Comparison of ENCODE assay signal across 27 cellular contexts in genomic region chr9:124760719-124761118, GRCh38. TPM values are rescaled to one million over a fixed set of nuclear protein-coding genes. Genes with fewer than 3 reads are reported as not detected.
"Had no signal": no experiment of that assay in that cellular context is flagged by ENCODE, and none has a peak within 500 bp of the region (broad histone marks: within the 10 kb centered on the region; RNA-seq: fewer than 3 reads in every experiment).

No MANE protein-coding gene starts in this region.

- H3K4me1 ChIP-seq: esophagus squamous epithelium, gastrocnemius medialis, psoas muscle, right atrium auricular region, stomach, suprapubic skin, vagina had no signal

- H3K27ac ChIP-seq: coronary artery, esophagus squamous epithelium, gastrocnemius medialis, left lung, pancreas, psoas muscle, right atrium auricular region, stomach, suprapubic skin, vagina had no signal

- H3K9me3 Mint-ChIP-seq: activated B cell treated with CpG ODN at 0.5 μM for 24 hours; activated naive CD4-positive, alpha-beta T cell treated with anti-CD3 and anti-CD28 coated beads for 36 hours; naive thymus-derived CD4-positive, alpha-beta T cell; stimulated activated effector memory CD8-positive, alpha-beta T cell treated with anti-CD3 and anti-CD28 coated beads, Interleukin-12 subunit alpha, Interleukin-12 subunit beta, amount 100 ng/mL, for 72 hours; T-helper 1 cell treated with Interleukin-12 subunit alpha and Interleukin-12 subunit beta and Interleukin-4 antibody, amounts not matched to agents 30 μg/mL and 1 μg/mL, for 36 hours had no signal

- H3K27ac Mint-ChIP-seq: activated B cell treated with CpG ODN at 0.5 μM for 24 hours; activated CD4-positive, alpha-beta T cell treated with anti-CD3 and anti-CD28 coated beads for 36 hours; activated naive CD4-positive, alpha-beta T cell treated with anti-CD3 and anti-CD28 coated beads for 36 hours; naive thymus-derived CD4-positive, alpha-beta T cell; stimulated activated effector memory CD8-positive, alpha-beta T cell treated with anti-CD3 and anti-CD28 coated beads, Interleukin-12 subunit alpha, Interleukin-12 subunit beta, amount 100 ng/mL, for 72 hours; T-helper 1 cell treated with Interleukin-12 subunit alpha and Interleukin-12 subunit beta and Interleukin-4 antibody, amounts not matched to agents 30 μg/mL and 1 μg/mL, for 36 hours had no signal

- H3K4me3 Mint-ChIP-seq: activated B cell treated with CpG ODN at 0.5 μM for 24 hours; activated CD4-positive, alpha-beta T cell treated with anti-CD3 and anti-CD28 coated beads for 36 hours; activated naive CD4-positive, alpha-beta T cell treated with anti-CD3 and anti-CD28 coated beads for 36 hours; naive thymus-derived CD4-positive, alpha-beta T cell; stimulated activated effector memory CD8-positive, alpha-beta T cell treated with anti-CD3 and anti-CD28 coated beads, Interleukin-12 subunit alpha, Interleukin-12 subunit beta, amount 100 ng/mL, for 72 hours; T-helper 1 cell treated with Interleukin-12 subunit alpha and Interleukin-12 subunit beta and Interleukin-4 antibody, amounts not matched to agents 30 μg/mL and 1 μg/mL, for 36 hours had no signal

- H3K4me1 Mint-ChIP-seq: naive thymus-derived CD4-positive, alpha-beta T cell; stimulated activated effector memory CD8-positive, alpha-beta T cell treated with anti-CD3 and anti-CD28 coated beads, Interleukin-12 subunit alpha, Interleukin-12 subunit beta, amount 100 ng/mL, for 72 hours had no signal

- DNase-seq: activated B cell treated with CpG ODN at 0.5 μM for 24 hours; activated CD4-positive, alpha-beta T cell treated with anti-CD3 and anti-CD28 coated beads for 36 hours; activated CD4-positive, alpha-beta T cell treated with anti-CD3 and anti-CD28 coated beads, Interleukin-2, amount 50 U/mL, for 48 hours; activated CD8-positive, alpha-beta memory T cell treated with anti-CD3 and anti-CD28 coated beads, Interleukin-2, amount 50 U/mL, for 48 hours; activated effector memory CD4-positive, alpha-beta T cell treated with Interleukin-2 at 50 U/mL for 16 hours; activated naive CD4-positive, alpha-beta T cell treated with anti-CD3 and anti-CD28 coated beads for 36 hours; activated T-cell treated with anti-CD3 and anti-CD28 coated beads, Interleukin-2, amount 50 U/mL, for 48 hours; cerebellar nuclear complex; esophagus squamous epithelium; gastrocnemius medialis; hypothalamus; kidney glomerular epithelial cell; left lung; naive thymus-derived CD4-positive, alpha-beta T cell; pancreas; psoas muscle; stimulated activated CD4-positive, alpha-beta T cell treated with anti-CD3 and anti-CD28 coated beads, Interleukin-1b, Interleukin-23, amount 100 ng/mL, for 48 hours; stomach; T1000; trophoblast cell had no signal

- H3K4me3 ChIP-seq: coronary artery, esophagus squamous epithelium, gastrocnemius medialis, left lung, lung, pancreas, psoas muscle, right atrium auricular region, stomach, suprapubic skin, vagina had no signal

- H3K36me3 Mint-ChIP-seq: naive thymus-derived CD4-positive, alpha-beta T cell; stimulated activated effector memory CD8-positive, alpha-beta T cell treated with anti-CD3 and anti-CD28 coated beads, Interleukin-12 subunit alpha, Interleukin-12 subunit beta, amount 100 ng/mL, for 72 hours had no signal

- H3K9me3 ChIP-seq: esophagus squamous epithelium, gastrocnemius medialis, left lung, pancreas, psoas muscle, right atrium auricular region, stomach, suprapubic skin, vagina had no signal

- H3K27me3 ChIP-seq: pancreas, right atrium auricular region, vagina had no signal

- ATAC-seq: activated CD4-positive, alpha-beta T cell treated with anti-CD3 and anti-CD28 coated beads for 36 hours; gastrocnemius medialis; left lung; naive thymus-derived CD4-positive, alpha-beta T cell; pancreas; psoas muscle; stimulated activated effector memory CD8-positive, alpha-beta T cell treated with anti-CD3 and anti-CD28 coated beads, Interleukin-12 subunit alpha, Interleukin-12 subunit beta, amount 100 ng/mL, for 72 hours had no signal

- H3K36me3 ChIP-seq: esophagus squamous epithelium, gastrocnemius medialis, left lung, pancreas, right atrium auricular region, stomach, suprapubic skin, vagina had no signal

RNA-seq across cellular contexts. Expression of gene NR6A1, which starts 10.4 kb away (rescaled TPM):
- polyA plus RNA-seq: naive thymus-derived CD4-positive, alpha-beta T cell had no signal

RNA-seq across cellular contexts. Expression of gene OLFML2A, which starts 16.2 kb away (rescaled TPM):
- total RNA-seq: activated naive CD4-positive, alpha-beta T cell treated with anti-CD3 and anti-CD28 coated beads for 36 hours had no signal
- polyA plus RNA-seq: naive thymus-derived CD4-positive, alpha-beta T cell had no signal
